ENCODE assay signal across 9 cellular contexts in the genomic region with DNA sequence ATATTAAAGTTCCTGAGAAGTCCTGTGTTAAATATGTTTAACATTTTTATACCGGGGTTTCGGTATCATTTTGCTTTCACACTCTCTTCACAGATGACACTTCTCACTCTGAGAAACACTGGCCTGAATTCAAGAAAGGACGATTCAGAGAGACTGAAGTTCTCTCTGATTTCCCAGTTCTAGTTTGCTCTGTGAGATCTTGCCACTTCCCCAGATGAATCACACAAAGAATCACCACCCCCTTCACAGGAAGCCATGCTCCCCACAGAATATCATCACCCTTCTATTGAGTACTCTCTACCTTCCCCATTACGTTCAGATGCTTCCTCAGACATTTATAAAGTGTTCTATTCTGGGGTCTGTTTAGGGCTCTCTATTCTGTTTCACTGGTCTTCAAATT. TPM values are rescaled to one million over a fixed set of nuclear protein-coding genes. Genes with fewer than 3 reads are reported as not detected.
DNase-seq lines count a peak whose midpoint lies in the region; ATAC-seq and TF ChIP-seq lines count a peak whose summit lies in the region.
"Had no signal": no experiment of that assay in that cellular context is flagged by ENCODE, and none has a peak within 500 bp of the region (broad histone marks: within the 10 kb centered on the region; RNA-seq: fewer than 3 reads in every experiment).

No MANE protein-coding gene starts in this region.

- TF ChIP-seq CTCF in nephron progenitor cell (IDR thresholded peaks at IDR 0.05): no peak

- DNase-seq in activated T-cell treated with anti-CD3 and anti-CD28 coated beads for 4 hours (peak; percentile 7), COLO829 (ENCODE audit: low spot score) (no peak), nephron progenitor cell (no peak), posterior cingulate gyrus (no peak)
- no peak for DNase-seq in activated T-cell treated with anti-CD3 and anti-CD28 coated beads, Interleukin-2, amount 50 U/mL, for 48 hours
- DNase-seq in activated T-cell treated with anti-CD3 and anti-CD28 coated beads, Interleukin-2, amount 50 U/mL, for 4 hours: peak; percentile 11
- DNase-seq in stimulated activated CD8-positive, alpha-beta memory T cell treated with anti-CD3 and anti-CD28 coated beads, Interleukin-15, amount 100 ng/mL, for 48 hours (ENCODE audit: low read depth in 2 of 2): peak; percentile 15 to 19
- DNase-seq: activated effector memory CD4-positive, alpha-beta T cell treated with anti-CD3 and anti-CD28 coated beads, Interleukin-2, amount 50 U/mL, for 16 hours had no signal

- no peaks in the 10 kb centered on the region for H3K27me3 Mint-ChIP-seq in activated T-cell treated with anti-CD3 and anti-CD28 coated beads, Interleukin-2, amount 50 U/mL, for 4 hours (ENCODE audit: low read depth)
- H3K27me3 Mint-ChIP-seq in nephron progenitor cell (ENCODE audit: low read depth, poor library complexity): peaks cover 57% of the 10 kb centered on the region

- H3K4me1 Mint-ChIP-seq in activated T-cell treated with anti-CD3 and anti-CD28 coated beads, Interleukin-2, amount 50 U/mL, for 4 hours (ENCODE audit: low read depth): peaks cover 23% of the 10 kb centered on the region
- no peaks in the 10 kb centered on the region for H3K4me1 Mint-ChIP-seq in nephron progenitor cell

- no peaks in the 10 kb centered on the region for H3K9me3 Mint-ChIP-seq in activated T-cell treated with anti-CD3 and anti-CD28 coated beads, Interleukin-2, amount 50 U/mL, for 4 hours
- H3K9me3 Mint-ChIP-seq in nephron progenitor cell: peaks cover 5% of the 10 kb centered on the region

- intact Hi-C loops in posterior cingulate gyrus (cut with DNase I): loop anchor here (10.0 kb wide), 1 partner anchor 67 kb away; no protein-coding TSS in a partner anchor

- ATAC-seq in HG03442 (IDR thresholded peaks at IDR 0.05; ENCODE audit: unreplicated experiment): peak; percentile 63
- ATAC-seq in activated T-cell treated with anti-CD3 and anti-CD28 coated beads, Interleukin-2, amount 50 U/mL, for 4 hours: peak; percentile 99

- H3K36me3 Mint-ChIP-seq in activated T-cell treated with anti-CD3 and anti-CD28 coated beads, Interleukin-2, amount 50 U/mL, for 4 hours (ENCODE audit: insufficient read depth): no peaks in the 10 kb centered on the region
- no peaks in the 10 kb centered on the region for H3K36me3 Mint-ChIP-seq in nephron progenitor cell (ENCODE audit: low read depth)

- peak overlapping the region; percentile 3 for H3K4me3 Mint-ChIP-seq in activated T-cell treated with anti-CD3 and anti-CD28 coated beads, Interleukin-2, amount 50 U/mL, for 4 hours
- no peak overlapping the region for H3K4me3 Mint-ChIP-seq in nephron progenitor cell

- H3K27ac Mint-ChIP-seq in nephron progenitor cell: no peak overlapping the region

RNA-seq across cellular contexts. Expression of a gene that starts 16.1 kb away (rescaled TPM):
- total RNA-seq in activated T-cell treated with anti-CD3 and anti-CD28 coated beads, Interleukin-2, amount 50 U/mL, for 4 hours: not detected

RNA-seq across cellular contexts. Expression of a gene that starts 31.3 kb away (rescaled TPM):
- not detected for total RNA-seq in activated T-cell treated with anti-CD3 and anti-CD28 coated beads, Interleukin-2, amount 50 U/mL, for 4 hours

RNA-seq across cellular contexts. Expression of a gene that starts 48.7 kb away (rescaled TPM):
- under 1 TPM in 1 of 3 donors, not detected in 2; 0.11 TPM for total RNA-seq in activated T-cell treated with anti-CD3 and anti-CD28 coated beads, Interleukin-2, amount 50 U/mL, for 4 hours

Comparison
In these comparisons a context has a peak if more than half of its experiments do, and no peak if none do; other contexts are left out.
1. DNase-seq: peak in activated T-cell treated with anti-CD3 and anti-CD28 coated beads for 4 hours (single experiment), activated T-cell treated with anti-CD3 and anti-CD28 coated beads, Interleukin-2, amount 50 U/mL, for 4 hours (single experiment) and stimulated activated CD8-positive, alpha-beta memory T cell treated with anti-CD3 and anti-CD28 coated beads, Interleukin-15, amount 100 ng/mL, for 48 hours (2 of 2); none in activated T-cell treated with anti-CD3 and anti-CD28 coated beads, Interleukin-2, amount 50 U/mL, for 48 hours (0 of 2), COLO829 (single experiment), nephron progenitor cell (single experiment) and posterior cingulate gyrus (0 of 10).